1 cellular context compared by ENCODE assay signal in genomic region chr14:100750762-100751699, GRCh38.
TF ChIP-seq lines count a peak whose summit lies in the region.

No MANE protein-coding gene starts in this region.

TF ChIP-seq in HepG2, 621 proteins besides CTCF, POLR2A, EP300 and RAD21 (continued from another document and continues in another):
- TF ChIP-seq ZNF30 (CRISPR knock-in tag; IDR thresholded peaks at IDR 0.05) (no peak), ISX (CRISPR knock-in tag; conservative IDR thresholded peaks at IDR 0.05) (no peak), ONECUT2 (CRISPR knock-in tag; IDR thresholded peaks at IDR 0.05) (no peak), REPIN1 (CRISPR knock-in tag; IDR thresholded peaks at IDR 0.05; ENCODE audit: borderline replicate concordance, low read depth) (peak; percentile 79; the same call in 1 of the 2 replicates), HDAC6 (IDR thresholded peaks at IDR 0.05; ENCODE audit: low read depth, low read length) (no peak), ZNF580 (CRISPR knock-in tag; IDR thresholded peaks at IDR 0.05; ENCODE audit: borderline replicate concordance, low read depth) (peak; percentile 67; the same call in 1 of the 2 replicates), NFIB (CRISPR knock-in tag; IDR thresholded peaks at IDR 0.05; ENCODE audit: borderline replicate concordance) (no peak), ZNF709 (CRISPR knock-in tag; IDR thresholded peaks at IDR 0.05) (0 out of 2 replicates have a peak, but pooled peaks have one; percentile 53), PRMT3 (CRISPR knock-in tag; IDR thresholded peaks at IDR 0.05; ENCODE audit: borderline replicate concordance, low read depth) (0 out of 2 replicates have a peak, but pooled peaks have one; percentile 58), RNF219 (CRISPR knock-in tag; IDR thresholded peaks at IDR 0.05) (peak; percentile 77; the same call in 1 of the 2 replicates), ZNF674 (CRISPR knock-in tag; IDR thresholded peaks at IDR 0.05; ENCODE audit: low read depth) (no peak), CSRNP2 (CRISPR knock-in tag; conservative IDR thresholded peaks at IDR 0.05; ENCODE audit: low read depth) (no peak), ZNF17 (CRISPR knock-in tag; IDR thresholded peaks at IDR 0.05) (no peak), HNRNPK (IDR thresholded peaks at IDR 0.05; ENCODE audit: low read depth, low read length, poor library complexity, severe bottlenecking) (no peak), ZBTB7A (CRISPR knock-in tag; IDR thresholded peaks at IDR 0.05) (no peak; the same call in 1 of the 2 replicates), SRF (IDR thresholded peaks at IDR 0.05; ENCODE audit: low read depth, low read length) (peak; percentile 38; the same call in 1 of the 2 replicates), MYC (CRISPR knock-in tag; IDR thresholded peaks at IDR 0.05; ENCODE audit: borderline replicate concordance) (peak; percentile 66), ZNF646 (CRISPR knock-in tag; IDR thresholded peaks at IDR 0.05) (peak; percentile 98), ARNT (IDR thresholded peaks at IDR 0.05) (no peak), ZBTB2 (CRISPR knock-in tag; IDR thresholded peaks at IDR 0.05; ENCODE audit: low read depth) (0 out of 2 replicates have a peak, but pooled peaks have one; percentile 20), ZIK1 (CRISPR knock-in tag; IDR thresholded peaks at IDR 0.05; ENCODE audit: borderline replicate concordance, low read depth) (no peak), ZNF264 (CRISPR knock-in tag; IDR thresholded peaks at IDR 0.05) (no peak), KAT8 (CRISPR knock-in tag; IDR thresholded peaks at IDR 0.05) (peak; percentile 76), ZBTB7B (CRISPR knock-in tag; IDR thresholded peaks at IDR 0.05) (peak; percentile 36; the same call in 1 of the 2 replicates), CENPBD1 (CRISPR knock-in tag; IDR thresholded peaks at IDR 0.05; ENCODE audit: borderline replicate concordance, low read depth) (no peak), SIX1 (CRISPR knock-in tag; IDR thresholded peaks at IDR 0.05; ENCODE audit: borderline replicate concordance) (peak; percentile 83; the same call in 1 of the 2 replicates), NKX3-1 (CRISPR knock-in tag; IDR thresholded peaks at IDR 0.05) (no peak), TAF1 (CRISPR knock-in tag; IDR thresholded peaks at IDR 0.05) (no peak), NCOR1 (IDR thresholded peaks at IDR 0.05; ENCODE audit: borderline replicate concordance, low read length) (peak; percentile 77), MTA1 (CRISPR knock-in tag; IDR thresholded peaks at IDR 0.05; ENCODE audit: borderline replicate concordance) (peak; percentile 86), FOSL1 (CRISPR knock-in tag; IDR thresholded peaks at IDR 0.05; ENCODE audit: borderline replicate concordance) (peak; percentile 51; the same call in 1 of the 2 replicates), RELA (CRISPR knock-in tag; IDR thresholded peaks at IDR 0.05) (no peak), ZGPAT (CRISPR knock-in tag; IDR thresholded peaks at IDR 0.05) (peak; percentile 87), JUN (CRISPR knock-in tag; IDR thresholded peaks at IDR 0.05) (peak; percentile 84; the same call in 1 of the 2 replicates), CENPX (CRISPR knock-in tag; IDR thresholded peaks at IDR 0.05) (no peak), FOXJ3 (CRISPR knock-in tag; IDR thresholded peaks at IDR 0.05; ENCODE audit: borderline replicate concordance) (peak; percentile 88), ZNF564 (CRISPR knock-in tag; IDR thresholded peaks at IDR 0.05) (peak; percentile 83), ZNF501 (CRISPR knock-in tag; IDR thresholded peaks at IDR 0.05) (0 out of 2 replicates have a peak, but pooled peaks have one; percentile 72), HOXA3 (CRISPR knock-in tag; IDR thresholded peaks at IDR 0.05) (peak; percentile 87), E2F2 (CRISPR knock-in tag; IDR thresholded peaks at IDR 0.05; ENCODE audit: borderline replicate concordance) (no peak), SNAPC2 (CRISPR knock-in tag; IDR thresholded peaks at IDR 0.05) (peak; percentile 67; the same call in 1 of the 2 replicates), DNMT1 (CRISPR knock-in tag; IDR thresholded peaks at IDR 0.05) (peak; percentile 56; the same call in 1 of the 2 replicates), ZNF350 (CRISPR knock-in tag; IDR thresholded peaks at IDR 0.05; ENCODE audit: borderline replicate concordance, low read depth) (peak; percentile 71; the same call in 1 of the 2 replicates), TFE3 (CRISPR knock-in tag; IDR thresholded peaks at IDR 0.05) (peak; percentile 78)
